ENCODE assay signal across 10 cellular contexts in the genomic region with DNA sequence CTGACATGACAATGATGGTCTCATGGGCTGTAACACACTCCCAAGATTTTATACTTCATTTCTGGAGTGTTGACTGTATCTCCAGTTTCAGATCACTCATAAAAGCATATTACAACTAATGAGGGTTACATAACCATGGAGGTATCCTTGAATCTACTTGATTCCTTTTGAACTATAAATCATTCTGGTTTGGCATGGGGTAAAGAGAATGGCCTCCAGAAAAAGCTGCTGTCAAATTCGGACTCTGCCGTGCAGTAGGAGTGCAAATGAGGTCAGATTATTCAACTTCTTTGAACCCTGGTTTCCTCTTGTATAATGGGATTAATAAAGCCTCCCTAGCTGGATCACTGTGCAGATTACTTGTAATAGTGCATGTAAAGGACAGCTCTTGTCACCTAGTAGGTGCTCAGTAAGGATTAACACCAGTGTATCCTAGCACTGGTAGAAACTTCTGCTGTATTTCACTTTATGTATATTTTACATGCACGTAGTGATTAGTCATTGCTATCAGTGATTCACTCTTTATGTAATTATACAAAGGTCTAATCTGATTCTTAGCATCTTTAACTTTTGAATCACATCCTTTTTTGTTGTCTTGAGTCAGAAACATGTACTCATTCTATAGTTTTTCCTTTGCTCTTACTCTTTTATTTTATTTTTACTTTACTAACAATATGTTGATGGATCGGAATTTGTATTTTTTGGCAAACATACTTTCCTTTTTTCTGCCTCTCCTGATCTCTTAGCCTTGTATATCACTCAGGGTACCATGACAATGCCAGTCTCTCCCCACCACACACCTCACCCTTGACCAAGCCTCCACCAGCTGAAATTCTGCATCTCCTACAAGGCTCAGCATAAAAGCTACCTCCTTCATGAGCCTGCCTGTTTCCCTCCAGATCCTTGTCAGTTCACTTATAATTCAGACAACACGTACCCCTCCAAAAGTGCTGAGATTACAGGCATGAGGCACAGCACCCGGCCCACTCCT. TPM values are rescaled to one million over a fixed set of nuclear protein-coding genes. Genes with fewer than 3 reads are reported as not detected.
DNase-seq lines count a peak whose midpoint lies in the region; FAIRE-seq and TF ChIP-seq lines count a peak whose summit lies in the region.
"Had no signal": no experiment of that assay in that cellular context is flagged by ENCODE, and none has a peak within 500 bp of the region (broad histone marks: within the 10 kb centered on the region; RNA-seq: fewer than 3 reads in every experiment).

No MANE protein-coding gene starts in this region.

- peak overlapping the region; percentile 67 for H3K4me2 ChIP-seq in skeletal muscle satellite cell (ENCODE audit: low read length)

- no peaks in the 10 kb centered on the region for H3K27me3 Mint-ChIP-seq in activated T-cell treated with anti-CD3 and anti-CD28 coated beads, Interleukin-2, amount 50 U/mL, for 24 hours
- H3K27me3 Mint-ChIP-seq: B cell had no signal

- no peaks in the 10 kb centered on the region for H3K36me3 ChIP-seq in skeletal muscle satellite cell (ENCODE audit: insufficient read depth, low read length)
- no peaks in the 10 kb centered on the region for H3K36me3 ChIP-seq in Peyer's patch

- no peak for DNase-seq in activated T-cell treated with anti-CD3 and anti-CD28 coated beads, Interleukin-2, amount 50 U/mL, for 24 hours
- no peak for DNase-seq in activated T-cell treated with anti-CD3 and anti-CD28 coated beads, Interleukin-2, amount 50 U/mL, for 48 hours
- DNase-seq in RCC 7860 (ENCODE audit: low spot score) (peak; percentile 56), choroid plexus epithelial cell (ENCODE audit: low read depth) (peak; percentile 52), Peyer's patch (no peak), putamen (ENCODE audit: low spot score) (no peak)
- no peak for DNase-seq in activated effector memory CD4-positive, alpha-beta T cell treated with anti-CD3 and anti-CD28 coated beads, Interleukin-2, amount 50 U/mL, for 16 hours
- DNase-seq: activated gamma-delta T cell treated with Interleukin-2 at 50 U/mL for 16 hours had no signal

- H3K9me3 ChIP-seq in skeletal muscle satellite cell (replicated peaks; ENCODE audit: low read length) (no peaks in the 10 kb centered on the region), Peyer's patch (no peaks in the 10 kb centered on the region)

- peaks cover 76% of the 10 kb centered on the region for H3K36me3 Mint-ChIP-seq in activated T-cell treated with anti-CD3 and anti-CD28 coated beads, Interleukin-2, amount 50 U/mL, for 24 hours (ENCODE audit: low read depth)

- peak; percentile 20 for FAIRE-seq in RCC 7860 (lab: Jason Lieb, UNC)

- H3K27ac ChIP-seq in Peyer's patch = no peak overlapping the region

- TF ChIP-seq CTCF in choroid plexus epithelial cell (conservative IDR thresholded peaks at IDR 0.05; ENCODE audit: low read depth, low read length) (no peak), Peyer's patch (IDR thresholded peaks at IDR 0.05) (no peak)

- no peak overlapping the region for H3K4me3 ChIP-seq in choroid plexus epithelial cell (ENCODE audit: low read depth, low read length)
- H3K4me3 ChIP-seq in skeletal muscle satellite cell (ENCODE audit: low read length) = peak overlapping the region; percentile 25
- no peak overlapping the region for H3K4me3 ChIP-seq in Peyer's patch

- H3K27me3 ChIP-seq in skeletal muscle satellite cell (ENCODE audit: control insufficient read depth, insufficient read depth, low read length) = no peaks in the 10 kb centered on the region
- H3K27me3 ChIP-seq in Peyer's patch = no peaks in the 10 kb centered on the region

- TF ChIP-seq POLR2A in Peyer's patch (IDR thresholded peaks at IDR 0.05) = no peak

- H3K9me3 Mint-ChIP-seq in activated T-cell treated with anti-CD3 and anti-CD28 coated beads, Interleukin-2, amount 50 U/mL, for 24 hours = no peaks in the 10 kb centered on the region

- H3K4me1 ChIP-seq in skeletal muscle satellite cell (ENCODE audit: control insufficient read depth, insufficient read depth, low read length) (peaks cover 38% of the 10 kb centered on the region), Peyer's patch (peaks cover 0 to 12% (median 4%) of the 10 kb centered on the region in 4 donors)

- peak overlapping the region; percentile 97 for H3K27ac Mint-ChIP-seq in activated T-cell treated with anti-CD3 and anti-CD28 coated beads, Interleukin-2, amount 50 U/mL, for 24 hours
- H3K27ac Mint-ChIP-seq: B cell had no signal

- H3K4me3 Mint-ChIP-seq in activated T-cell treated with anti-CD3 and anti-CD28 coated beads, Interleukin-2, amount 50 U/mL, for 24 hours = peak overlapping the region; percentile 91
- H3K4me3 Mint-ChIP-seq: B cell had no signal

- H3K4me1 Mint-ChIP-seq in activated T-cell treated with anti-CD3 and anti-CD28 coated beads, Interleukin-2, amount 50 U/mL, for 24 hours (ENCODE audit: low read depth) = peaks cover 69% of the 10 kb centered on the region

- no peak overlapping the region for H3K9ac ChIP-seq in skeletal muscle satellite cell (ENCODE audit: low read depth, low read length)

RNA-seq across cellular contexts. Expression of a gene that starts 3.2 kb away (rescaled TPM):
- total RNA-seq in skeletal muscle satellite cell (2012; rRNA removed) = 7.6 and 7.9 TPM in 2 replicates
- 1 to 10 TPM; 2.5 to 9.9 (median 4.0) TPM for total RNA-seq in Peyer's patch

Comparison
In these comparisons a context has a peak if more than half of its experiments do, and no peak if none do; other contexts are left out.
1. DNase-seq: peak in RCC 7860 (single experiment) and choroid plexus epithelial cell (single experiment); none in activated T-cell treated with anti-CD3 and anti-CD28 coated beads, Interleukin-2, amount 50 U/mL, for 24 hours (single experiment), activated T-cell treated with anti-CD3 and anti-CD28 coated beads, Interleukin-2, amount 50 U/mL, for 48 hours (0 of 2), Peyer's patch (0 of 3), putamen (single experiment) and activated effector memory CD4-positive, alpha-beta T cell treated with anti-CD3 and anti-CD28 coated beads, Interleukin-2, amount 50 U/mL, for 16 hours (single experiment).